In genomic region chr17:78185981-78186688, GRCh38 we compare ENCODE assay signal across 1 cellular context.
TF ChIP-seq lines count a peak whose summit lies in the region.

No MANE protein-coding gene starts in this region.

TF ChIP-seq in H1, 55 proteins besides CTCF, POLR2A, EP300 and RAD21:
- no peak for TF ChIP-seq BRCA1 (IDR thresholded peaks at IDR 0.05; ENCODE audit: low read depth, low read length)
- TF ChIP-seq CHD2 (IDR thresholded peaks at IDR 0.05; ENCODE audit: low read length), result no peak
- no peak for TF ChIP-seq ASH2L (IDR thresholded peaks at IDR 0.05; ENCODE audit: low read length)
- no peak for TF ChIP-seq RFX5 (IDR thresholded peaks at IDR 0.05; ENCODE audit: borderline replicate concordance, low read depth, low read length)
- TF ChIP-seq, protein P1, sequence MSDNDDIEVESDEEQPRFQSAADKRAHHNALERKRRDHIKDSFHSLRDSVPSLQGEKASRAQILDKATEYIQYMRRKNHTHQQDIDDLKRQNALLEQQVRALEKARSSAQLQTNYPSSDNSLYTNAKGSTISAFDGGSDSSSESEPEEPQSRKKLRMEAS (IDR thresholded peaks at IDR 0.05), result no peak
- TF ChIP-seq SAP30 (IDR thresholded peaks at IDR 0.05; ENCODE audit: insufficient read depth, insufficient replicate concordance, low read length), result peak; percentile 73
- TF ChIP-seq KDM5A (IDR thresholded peaks at IDR 0.05; ENCODE audit: low read length), result no peak
